25 cellular contexts compared by ENCODE assay signal in the genomic region with DNA sequence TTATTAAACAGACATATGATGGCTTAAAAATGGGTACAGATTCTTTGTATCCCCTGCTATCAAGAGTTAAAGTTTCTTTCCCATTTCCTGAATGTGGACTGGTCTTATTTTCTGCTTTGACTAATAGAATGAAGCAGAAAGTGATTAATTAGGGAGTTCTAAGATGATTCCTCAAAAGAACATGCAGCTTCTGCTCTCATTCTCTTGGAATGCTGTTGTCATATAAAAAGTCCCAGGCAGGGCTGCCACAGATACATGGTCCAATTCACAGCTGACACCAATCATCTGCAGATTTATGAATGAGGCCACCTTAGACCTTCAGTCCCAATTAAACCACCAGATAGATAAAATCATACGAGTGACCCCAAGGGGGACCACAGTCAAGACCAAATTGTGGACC.
"Had no signal": no experiment of that assay in that cellular context is flagged by ENCODE, and none has a peak within 500 bp of the region (broad histone marks: within the 10 kb centered on the region; RNA-seq: fewer than 3 reads in every experiment).

No MANE protein-coding gene starts in this region.

- H3K36me3 ChIP-seq: cardiac muscle cell, heart left ventricle, left ventricle myocardium inferior, transverse colon had no signal

- DNase-seq: activated CD4-positive, alpha-beta memory T cell treated with anti-CD3 and anti-CD28 coated beads, Interleukin-2, amount 10 ng/mL, durations not matched to agents 7 days and 5 days; activated CD4-positive, alpha-beta T cell treated with anti-CD3 and anti-CD28 coated beads for 1 hour; activated CD4-positive, alpha-beta T cell treated with anti-CD3 and anti-CD28 coated beads, Interleukin-2, amount 10 ng/mL, durations not matched to agents 7 days and 5 days; activated CD8-positive, alpha-beta memory T cell treated with anti-CD3 and anti-CD28 coated beads, Interleukin-2, amount 50 U/mL, for 48 hours; activated gamma-delta T cell treated with Interleukin-2 at 50 U/mL for 16 hours; activated naive CD4-positive, alpha-beta T cell treated with anti-CD3 and anti-CD28 coated beads, Interleukin-2, amount 50 U/mL, for 16 hours; activated T-cell treated with anti-CD3 and anti-CD28 coated beads, Interleukin-2, amount 50 U/mL, for 4 hours; body of pancreas; cerebellar nuclear complex; dorsolateral prefrontal cortex; effector memory CD4-positive, alpha-beta T cell; heart left ventricle; left ventricle myocardium inferior; posterior cingulate gyrus; right cardiac atrium; stimulated activated CD4-positive, alpha-beta T cell treated with anti-CD3 and anti-CD28 coated beads, Interleukin-15, amount 100 ng/mL, for 24 hours; stimulated activated CD4-positive, alpha-beta T cell treated with anti-CD3 and anti-CD28 coated beads, Interleukin-2, amount 100 ng/mL, for 24 hours; stimulated activated naive CD4-positive, alpha-beta T cell; T-helper 2 cell; transverse colon had no signal

- FAIRE-seq: urothelium cell line had no signal

- ATAC-seq: activated T-cell treated with anti-CD3 and anti-CD28 coated beads, Interleukin-2, amount 50 U/mL, for 4 hours; activated T-helper 17 cell treated with anti-CD3 and anti-CD28 coated beads, Interleukin-2, amount 50 U/mL, for 72 hours; body of pancreas; heart left ventricle; right cardiac atrium had no signal

- H3K9me3 ChIP-seq: body of pancreas, heart left ventricle, left ventricle myocardium inferior had no signal

- H3K4me1 ChIP-seq: body of pancreas, heart left ventricle, left ventricle myocardium inferior, transverse colon had no signal

- H3K4me3 ChIP-seq: body of pancreas, cardiac muscle cell, coronary artery, dorsolateral prefrontal cortex, heart left ventricle, left ventricle myocardium inferior, lung, transverse colon had no signal

- H3K27me3 ChIP-seq: body of pancreas, cardiac muscle cell, dorsolateral prefrontal cortex, heart left ventricle, transverse colon had no signal

- H3K27ac ChIP-seq: body of pancreas, cardiac muscle cell, coronary artery, dorsolateral prefrontal cortex, heart left ventricle, left ventricle myocardium inferior, transverse colon had no signal
